In the genomic region with DNA sequence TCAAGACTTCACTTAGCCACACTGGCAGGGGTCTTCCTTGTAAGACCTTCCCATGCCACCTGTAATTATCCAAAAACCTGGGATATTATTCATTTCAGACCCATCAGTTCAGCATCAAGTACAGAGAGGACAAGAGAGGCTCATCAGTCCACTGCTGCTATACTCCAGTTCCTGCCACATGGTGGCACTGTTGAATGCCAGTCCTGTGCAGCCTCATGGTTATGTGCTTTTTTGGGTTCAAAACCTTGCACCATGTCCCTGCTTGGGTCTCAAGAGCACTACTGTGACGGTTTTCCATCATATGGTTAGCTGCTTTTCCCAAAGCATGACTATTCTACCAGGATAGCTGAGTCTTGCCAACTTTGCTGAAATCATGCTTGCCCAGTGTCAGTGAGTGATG, we compare ENCODE assay signal across 13 cellular contexts. TPM values are rescaled to one million over a fixed set of nuclear protein-coding genes. Genes with fewer than 3 reads are reported as not detected.
DNase-seq lines count a peak whose midpoint lies in the region; ATAC-seq, FAIRE-seq and TF ChIP-seq lines count a peak whose summit lies in the region.
"Had no signal": no experiment of that assay in that cellular context is flagged by ENCODE, and none has a peak within 500 bp of the region (broad histone marks: within the 10 kb centered on the region; RNA-seq: fewer than 3 reads in every experiment).

No MANE protein-coding gene starts in this region.

- peaks cover 26% of the 10 kb centered on the region for H3K4me1 Mint-ChIP-seq in osteocyte (ENCODE audit: unreplicated experiment)

- POLR2A ChIA-PET in K562 (lab: Yijun Ruan, JAX), result interaction anchor here (0.9 to 1.6 kb wide), 2 partner anchors 10 to 67 kb away, joined by 3 read pairs; no protein-coding TSS in a partner anchor

- no peaks in the 10 kb centered on the region for H3K36me3 Mint-ChIP-seq in osteocyte (ENCODE audit: unreplicated experiment)

- TF ChIP-seq CTCF in KMS-11 (conservative IDR thresholded peaks at IDR 0.05; ENCODE audit: low read depth, low read length), result peak; percentile 59
- peak; percentile 48 to 65 (median 60) for TF ChIP-seq CTCF in K562 (IDR thresholded peaks at IDR 0.05 in 2 of 3, conservative IDR thresholded peaks at IDR 0.05 in 1 of 3; ENCODE audit: insufficient read depth in 2 of 3, low read depth in 1 of 3, low read length in 3 of 3)
- peak; percentile 41 for TF ChIP-seq CTCF in osteocyte (IDR thresholded peaks at IDR 0.05)

- no peak for TF ChIP-seq POLR2A in K562 (conservative IDR thresholded peaks at IDR 0.05)

- in situ Hi-C loops in K562 (cut with MboI), result loop anchor here (10.0 kb wide), 1 partner anchor 65 kb away; no protein-coding TSS in a partner anchor

- peaks cover 10% of the 10 kb centered on the region for H3K9me1 ChIP-seq in K562 (ENCODE audit: control insufficient read depth, insufficient read depth, low read length)

- H3K4me3 ChIP-seq in KMS-11 (IDR thresholded peaks at IDR 0.05; ENCODE audit: insufficient read depth, low read depth, low read length) (no peak overlapping the region), K562 (no peak overlapping the region)

- TF ChIP-seq RAD21 in K562 (CRISPR knock-in tag; conservative IDR thresholded peaks at IDR 0.05 in 1 of 2, IDR thresholded peaks at IDR 0.05 in 1 of 2), result peak in 1 of 2 experiments; percentile 53; a peak in 3 of 4 replicates

- intact Hi-C loops in K562 (cut with micrococcal nuclease), result loop anchor here (1.0 kb wide), 1 partner anchor 75 kb away; no protein-coding TSS in a partner anchor

- H3K27ac ChIP-seq in KMS-11, result no peak overlapping the region
- no peak overlapping the region for H3K27ac ChIP-seq in K562 (ENCODE audit: extremely low read depth, low read depth, low read length)
- H3K27ac ChIP-seq: BLaER1 treated with 17β-estradiol and CSF1 and Interleukin-3, amounts not matched to agents 10 nM and 100 nM; neutrophil had no signal

- CTCF ChIA-PET in K562 (lab: Yijun Ruan, JAX; ENCODE audit: low intra/inter-chr PET ratio), result no interaction called here

- ATAC-seq in K562, result no peak

- H3K27ac Mint-ChIP-seq in osteocyte (ENCODE audit: unreplicated experiment), result no peak overlapping the region
- H3K27ac Mint-ChIP-seq: dendritic cell treated with granulocyte-macrophage colony-stimulating factor and Interleukin-4, amounts not matched to agents 40 ng/mL and 50 ng/mL, for 4 days had no signal

- no peaks in the 10 kb centered on the region for H3K27me3 Mint-ChIP-seq in osteocyte (ENCODE audit: unreplicated experiment)
- H3K27me3 Mint-ChIP-seq: dendritic cell treated with granulocyte-macrophage colony-stimulating factor and Interleukin-4, amounts not matched to agents 40 ng/mL and 50 ng/mL, for 4 days had no signal

- WGBS in K562 (ENCODE audit: insufficient coverage, low coverage, missing lambda C conversion rate), result 0% methylated on average over 1 of the region's 1 CpG

- peak; percentile 35 for FAIRE-seq in K562 (lab: Jason Lieb, UNC)

- H3K9me3 ChIP-seq in K562 (replicated peaks; ENCODE audit: control insufficient read depth, insufficient read depth, low read depth, low read length), result peaks cover 16% of the 10 kb centered on the region

- H2AFZ ChIP-seq in KMS-11 (ENCODE audit: low read depth) (no peak overlapping the region), K562 (ENCODE audit: low read depth, low read length) (no peak overlapping the region)

- no peaks in the 10 kb centered on the region for H3K36me3 ChIP-seq in KMS-11 (ENCODE audit: insufficient read depth)
- H3K36me3 ChIP-seq in K562 (ENCODE audit: control insufficient read depth, insufficient read depth, low read length), result no peaks in the 10 kb centered on the region; the same call in 2 of the 3 replicates

- H3K9me3 Mint-ChIP-seq in osteocyte (ENCODE audit: unreplicated experiment), result no peaks in the 10 kb centered on the region

- H3K27me3 ChIP-seq in KMS-11 (ENCODE audit: insufficient read depth, low read depth) (no peaks in the 10 kb centered on the region), K562 (ENCODE audit: control insufficient read depth in 2 of 2, insufficient read depth in 2 of 2, low read length in 2 of 2) (no peaks in the 10 kb centered on the region)
- H3K27me3 ChIP-seq: BLaER1 treated with 17β-estradiol and CSF1 and Interleukin-3, amounts not matched to agents 10 nM and 100 nM had no signal

- no peak overlapping the region for H3K4me2 ChIP-seq in KMS-11
- no peak overlapping the region for H3K4me2 ChIP-seq in K562 (ENCODE audit: insufficient read depth, low read length)
- H3K4me2 ChIP-seq: BLaER1 treated with 17β-estradiol and CSF1 and Interleukin-3, amounts not matched to agents 10 nM and 100 nM had no signal

- no TSS peak for BruUV-seq in K562 (replicated peaks; lab: Mats Ljungman, UMichigan)

- DNase-seq in activated CD4-positive, alpha-beta T cell treated with anti-CD3 and anti-CD28 coated beads, Interleukin-2, amount 50 U/mL, for 48 hours, result peak; percentile 6 to 16
- DNase-seq in activated CD4-positive, alpha-beta T cell treated with anti-CD3 and anti-CD28 coated beads, Interleukin-2, amount 50 U/mL, for 4 hours, result no peak
- DNase-seq in K562 (ENCODE audit: extremely low read depth in 1 of 4, low spot score in 3 of 4), result peak in 3 of 4 experiments; percentile 30 to 43 (median 43)
- no peak for DNase-seq in osteocyte (ENCODE audit: extremely low spot score, unreplicated experiment)
- no peak for DNase-seq in activated gamma-delta T cell treated with Interleukin-2 at 50 U/mL for 16 hours
- no peak for DNase-seq in NCI-H128 (lab: John Stamatoyannopoulos, UW; ENCODE audit: unreplicated experiment)
- DNase-seq in NCI-H345 treated with DMSO at 0.1 percent for 48 hours (lab: John Stamatoyannopoulos, UW; ENCODE audit: unreplicated experiment), result no peak
- DNase-seq: NCI-H1930, T-helper 1 cell had no signal

- H3K4me3 Mint-ChIP-seq in osteocyte (ENCODE audit: unreplicated experiment), result no peak overlapping the region
- H3K4me3 Mint-ChIP-seq: dendritic cell treated with granulocyte-macrophage colony-stimulating factor and Interleukin-4, amounts not matched to agents 40 ng/mL and 50 ng/mL, for 4 days had no signal

- H3K9ac ChIP-seq in KMS-11 (no peak overlapping the region), K562 (ENCODE audit: insufficient read depth in 1 of 2, low read depth in 2 of 2, low read length in 2 of 2) (no peak overlapping the region)
- H3K9ac ChIP-seq: BLaER1 treated with 17β-estradiol and CSF1 and Interleukin-3, amounts not matched to agents 10 nM and 100 nM had no signal

- TF ChIP-seq EP300 in K562 (IDR thresholded peaks at IDR 0.05; ENCODE audit: low read length), result no peak

- H4K20me1 ChIP-seq in KMS-11 (ENCODE audit: insufficient read depth) (no peaks in the 10 kb centered on the region), K562 (replicated peaks; ENCODE audit: control insufficient read depth, insufficient read depth, low read length) (no peaks in the 10 kb centered on the region)

- no peaks in the 10 kb centered on the region for H3K4me1 ChIP-seq in KMS-11 (ENCODE audit: low read depth, poor library complexity, severe bottlenecking)
- H3K4me1 ChIP-seq in K562 (replicated peaks in 1 of 2; ENCODE audit: control insufficient read depth in 2 of 2, insufficient read depth in 2 of 2, low read length in 2 of 2), result peaks cover 46 to 47% of the 10 kb centered on the region in 2 experiments

- no peaks in the 10 kb centered on the region for H3K79me2 ChIP-seq in KMS-11 (ENCODE audit: insufficient read depth, low read depth)
- no peaks in the 10 kb centered on the region; the same call in 2 of the 3 replicates for H3K79me2 ChIP-seq in K562 (ENCODE audit: control insufficient read depth, insufficient read depth, low read length)

RNA-seq across cellular contexts. Expression of a gene that starts 8.5 kb away (rescaled TPM):
- 8.0 and 9.1 TPM in 2 replicates for total RNA-seq in K562 (2011; cell fraction: chromatin; rRNA removed; ENCODE audit: low replicate concordance)
- total RNA-seq in K562 (2011; cell fraction: nucleolus; rRNA removed), result 6.3 and 7.7 TPM in 2 replicates
- 9.9 and 10.5 TPM in 2 replicates for total RNA-seq in K562 (2011; cell fraction: nucleoplasm; rRNA removed)
- total RNA-seq in K562 (2014; rRNA removed) (4.9 and 5.3 TPM in 2 replicates), K562 (2014; rRNA removed; fragmentation: Illumina TruSeq; extraction: Trizol) (3.4 and 3.6 TPM in 2 replicates), K562 (2015; rRNA removed; fragmentation: Illumina TruSeq; extraction: Trizol) (3.8 and 4.5 TPM in 2 replicates), K562 (2021) (7.2 and 9.1 TPM in 2 replicates), osteocyte (2.5 and 3.1 TPM in 2 replicates)
- polyA plus RNA-seq in K562 (2011; rRNA removed) (5.2 and 12.9 TPM in 2 replicates), K562 (2014; fragmentation: Illumina TruSeq; extraction: Trizol) (7.2 and 7.5 TPM in 2 replicates), K562 (2014; fragmentation: Nextera tagmentation; extraction: Ambion mirVana) (1 to 10 TPM; 3.7 to 8.2 TPM), K562 (2014; rRNA removed) (4.0 and 5.8 TPM in 2 replicates)
- 6.5 and 21.2 TPM in 2 replicates for polyA plus RNA-seq in K562 (2011; cell fraction: cytosol; rRNA removed)
- 6.4 and 18.4 TPM in 2 replicates for polyA plus RNA-seq in K562 (2011; cell fraction: nucleus; rRNA removed)
- polyA plus RNA-seq in K562 (2012), result 10.4 and 10.8 TPM in 2 replicates
- polyA minus RNA-seq in K562 (2011; rRNA and poly(A)+ RNA removed), result 2.5 and 6.5 TPM in 2 replicates
- 3.0 and 6.0 TPM in 2 replicates for polyA minus RNA-seq in K562 (2011; cell fraction: cytosol; rRNA and poly(A)+ RNA removed)
- polyA minus RNA-seq in K562 (2011; cell fraction: nucleus; rRNA and poly(A)+ RNA removed), result 1.6 and 2.3 TPM in 2 replicates

Comparison
In these comparisons a context has a peak if more than half of its experiments do, and no peak if none do; other contexts are left out.
1. DNase-seq: peak in activated CD4-positive, alpha-beta T cell treated with anti-CD3 and anti-CD28 coated beads, Interleukin-2, amount 50 U/mL, for 48 hours (2 of 2) and K562 (3 of 4); none in activated CD4-positive, alpha-beta T cell treated with anti-CD3 and anti-CD28 coated beads, Interleukin-2, amount 50 U/mL, for 4 hours (0 of 2), osteocyte (single experiment), activated gamma-delta T cell treated with Interleukin-2 at 50 U/mL for 16 hours (single experiment), NCI-H128 (single experiment) and NCI-H345 treated with DMSO at 0.1 percent for 48 hours (single experiment).
2. Peak in every context shown above with its lines, with median percentiles within 50 percentile points of each other: CTCF ChIP-seq.